ENCODE assay signal across 23 cellular contexts in the genomic region with DNA sequence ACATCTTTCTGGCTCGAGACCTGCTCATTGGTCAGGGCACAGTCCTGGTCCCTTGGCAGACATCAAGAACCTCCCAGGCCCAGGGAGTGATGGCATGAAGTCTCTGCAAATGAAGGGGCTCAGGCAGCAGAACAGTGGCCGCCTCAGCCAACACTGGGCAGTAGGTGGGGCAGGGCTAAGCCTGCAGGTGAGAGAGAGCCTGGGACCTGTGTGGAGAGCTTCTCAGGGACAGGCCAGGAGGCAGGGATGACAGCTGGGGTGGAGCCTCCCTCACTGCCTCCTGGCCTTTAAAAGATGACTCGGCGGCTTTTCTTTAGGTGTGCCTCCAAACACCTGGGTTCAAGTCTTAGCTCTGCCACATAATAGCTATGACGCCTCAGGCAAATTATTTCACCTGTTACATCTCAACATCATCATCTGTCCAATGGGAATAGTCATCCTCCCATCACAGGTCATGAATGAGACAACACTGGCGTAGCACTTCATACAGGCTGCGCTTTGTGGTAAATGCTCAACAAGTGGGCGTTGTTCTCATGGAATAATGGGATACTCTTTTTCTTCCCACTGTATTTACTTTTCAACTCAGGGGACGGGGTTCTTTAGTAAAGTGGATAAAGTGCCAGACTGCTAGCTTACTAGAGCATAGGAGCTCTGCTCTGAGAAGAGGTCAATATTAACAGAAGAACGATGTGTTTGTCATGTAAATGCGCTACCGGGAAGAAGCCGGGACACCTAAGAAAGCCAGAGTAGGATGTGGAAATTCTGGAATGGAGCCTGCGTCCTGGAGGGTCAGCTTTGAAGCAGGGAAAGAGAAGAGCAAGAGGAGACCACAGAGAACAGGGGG.
DNase-seq lines count a peak whose midpoint lies in the region; ATAC-seq, FAIRE-seq and TF ChIP-seq lines count a peak whose summit lies in the region.
"Had no signal": no experiment of that assay in that cellular context is flagged by ENCODE, and none has a peak within 500 bp of the region (broad histone marks: within the 10 kb centered on the region; RNA-seq: fewer than 3 reads in every experiment).

No MANE protein-coding gene starts in this region.

- no peaks in the 10 kb centered on the region; the same call in 1 of the 2 replicates for H3K36me3 ChIP-seq in GM23338 (ENCODE audit: insufficient read depth)
- no peaks in the 10 kb centered on the region for H3K36me3 ChIP-seq in HepG2 (replicated peaks in 1 of 2; ENCODE audit: control insufficient read depth in 1 of 2, insufficient read depth in 2 of 2, low read length in 2 of 2)
- H3K36me3 ChIP-seq: gastrocnemius medialis, lower lobe of right lung, thyroid gland had no signal

- POLR2A ChIA-PET in HepG2 (lab: Yijun Ruan, JAX), result interaction anchor here (1.0 kb wide), 1 partner anchor 99 kb away, joined by 3 read pairs; no protein-coding TSS in a partner anchor

- peak overlapping the region; percentile 30 for H3K4me3 Mint-ChIP-seq in GM23338
- H3K4me3 Mint-ChIP-seq: activated naive CD4-positive, alpha-beta T cell treated with anti-CD3 and anti-CD28 coated beads, Interleukin-2, amount 50 U/mL, for 24 hours; B cell had no signal

- TF ChIP-seq POLR2A in HepG2 (IDR thresholded peaks at IDR 0.05; ENCODE audit: insufficient read depth in 1 of 2, low read depth in 2 of 2, low read length in 2 of 2), result no peak

- H3K4me2 ChIP-seq in GM23338 (peak overlapping the region; percentile 71), HepG2 (ENCODE audit: low read depth, low read length) (peak overlapping the region; percentile 51; the same call in 1 of the 2 replicates)

- H3K27me3 ChIP-seq in GM23338 (ENCODE audit: insufficient read depth) (no peaks in the 10 kb centered on the region), HepG2 (ENCODE audit: control insufficient read depth in 1 of 2, insufficient read depth in 2 of 2, low read length in 2 of 2) (no peaks in the 10 kb centered on the region; a peak in 2 of 5 replicates)
- H3K27me3 ChIP-seq: gastrocnemius medialis, thyroid gland had no signal

- intact Hi-C loops in HepG2 (cut with micrococcal nuclease; ENCODE audit: unreplicated experiment), result no loop called here

- H3K79me2 ChIP-seq in GM23338 (replicated peaks; ENCODE audit: insufficient read depth) (no peaks in the 10 kb centered on the region), HepG2 (ENCODE audit: insufficient read depth, low read length) (no peaks in the 10 kb centered on the region)

- H3K4me1 Mint-ChIP-seq in GM23338, result peaks cover 26% of the 10 kb centered on the region
- H3K4me1 Mint-ChIP-seq: B cell had no signal

- TF ChIP-seq RAD21 in HepG2 (CRISPR knock-in tag; IDR thresholded peaks at IDR 0.05), result no peak

- 3% methylated on average over 10 of the region's 14 CpGs for WGBS in HepG2 (ENCODE audit: low lambda C conversion rate)

- H3K9ac ChIP-seq in HepG2 (ENCODE audit: insufficient read depth, low read depth, low read length), result no peak overlapping the region

- no peaks in the 10 kb centered on the region for H3K27me3 Mint-ChIP-seq in GM23338 (ENCODE audit: insufficient read depth, low read depth, poor library complexity)
- H3K27me3 Mint-ChIP-seq: activated naive CD4-positive, alpha-beta T cell treated with anti-CD3 and anti-CD28 coated beads, Interleukin-2, amount 50 U/mL, for 24 hours had no signal

- H2AFZ ChIP-seq in GM23338 (peak overlapping the region; percentile 80; the same call in 1 of the 2 replicates), HepG2 (ENCODE audit: low read length) (no peak overlapping the region)

- H3K4me3 ChIP-seq in GM23338 (peak overlapping the region; percentile 30), LNCaP clone FGC (ENCODE audit: low read depth, low read length) (no peak overlapping the region), HepG2 (replicated peaks in 1 of 3; ENCODE audit: insufficient read depth in 1 of 3, low read depth in 2 of 3, low read length in 3 of 3) (no peak overlapping the region; a peak in 1 of 6 replicates)
- H3K4me3 ChIP-seq: coronary artery, gastrocnemius medialis, lower lobe of right lung, thyroid gland had no signal

- in situ Hi-C loops in SK-MEL-5 (cut with HindIII; ENCODE audit: low pct_unique_long_range_greater_than_20kb, low sequenced_read_pairs), result no loop called here
- in situ Hi-C loops in HepG2 (cut with HindIII; ENCODE audit: extremely low pct_ligation_motif_present, low pct_unique_long_range_greater_than_20kb), result no loop called here

- DNase-seq in GM23338 (ENCODE audit: low spot score) (peak; percentile 76), LNCaP clone FGC (ENCODE audit: low read depth) (peak; percentile 18), SK-MEL-5 (ENCODE audit: low read depth, low spot score) (peak; percentile 60), HepG2 (ENCODE audit: low spot score) (peak; percentile 77), OCI-M1 (lab: John Stamatoyannopoulos, UW) (no peak)
- DNase-seq: activated T-cell treated with anti-CD3 and anti-CD28 coated beads, Interleukin-2, amount 50 U/mL, for 1 hour; gastrocnemius medialis; Karpas-422; lower lobe of right lung; NCI-H2171 treated with DMSO at 0.1 percent for 48 hours; small intestine; SW 1271; thyroid gland had no signal

- H4K20me1 ChIP-seq in GM23338 (replicated peaks; ENCODE audit: insufficient read depth), result no peaks in the 10 kb centered on the region
- H4K20me1 ChIP-seq in HepG2 (ENCODE audit: insufficient read depth, low read length), result no peaks in the 10 kb centered on the region

- peaks cover 9% of the 10 kb centered on the region for H3K9me3 ChIP-seq in HepG2 (ENCODE audit: low read length)
- H3K9me3 ChIP-seq: gastrocnemius medialis, thyroid gland had no signal

- TF ChIP-seq EP300 in HepG2 (IDR thresholded peaks at IDR 0.05; ENCODE audit: low read depth in 2 of 2, low read length in 2 of 2) (no peak), HepG2 (CRISPR knock-in tag; IDR thresholded peaks at IDR 0.05; ENCODE audit: borderline replicate concordance) (no peak)

- H3K27ac ChIP-seq in GM23338 (ENCODE audit: low read depth) (0 out of 2 replicates have a peak overlapping the region, but pooled peaks have one; percentile 16), HepG2 (ENCODE audit: extremely low read length, insufficient read depth, low read length) (no peak overlapping the region)
- H3K27ac ChIP-seq: coronary artery, gastrocnemius medialis, HL-60, lower lobe of right lung, thyroid gland had no signal

- no TSS peak for BruUV-seq in HepG2 (replicated peaks; lab: Mats Ljungman, UMichigan)

- 0 out of 2 replicates have a peak, but pooled peaks cover 3% of the 10 kb centered on the region for H3K9me2 ChIP-seq in GM23338 (ENCODE audit: insufficient read depth)

- peaks cover 4% of the 10 kb centered on the region; the same call in 1 of the 3 replicates for H3K9me3 Mint-ChIP-seq in GM23338

- CTCF ChIA-PET in HepG2 (lab: Yijun Ruan, JAX; ENCODE audit: low intra/inter-chr PET ratio, low total read pairs), result no interaction called here

- no peaks in the 10 kb centered on the region for H3K36me3 Mint-ChIP-seq in GM23338 (ENCODE audit: low read depth)

- H3K4me1 ChIP-seq in GM23338 (ENCODE audit: insufficient read depth), result peaks cover 25% of the 10 kb centered on the region
- H3K4me1 ChIP-seq in HepG2 (ENCODE audit: insufficient read depth, low read length), result peaks cover 53% of the 10 kb centered on the region
- H3K4me1 ChIP-seq: gastrocnemius medialis, thyroid gland had no signal

- ATAC-seq in GM23338 (peak; percentile 84), HepG2 (peak; percentile 64), GM19467 (IDR thresholded peaks at IDR 0.05; ENCODE audit: unreplicated experiment) (no peak), HG03135 (IDR thresholded peaks at IDR 0.05; ENCODE audit: unreplicated experiment) (no peak)
- ATAC-seq: gastrocnemius medialis; naive thymus-derived CD8-positive, alpha-beta T cell had no signal

- H3F3A ChIP-seq in GM23338 (replicated peaks; ENCODE audit: low read depth), result peaks cover 5% of the 10 kb centered on the region

- no peak for TF ChIP-seq CTCF in GM23338 (conservative IDR thresholded peaks at IDR 0.05; ENCODE audit: low read depth in 2 of 2)
- TF ChIP-seq CTCF in LNCaP clone FGC (IDR thresholded peaks at IDR 0.05; ENCODE audit: control insufficient read depth, extremely low read depth, insufficient read depth), result no peak
- no peak for TF ChIP-seq CTCF in HepG2 (CRISPR knock-in tag; IDR thresholded peaks at IDR 0.05)

- peak; percentile 23 for FAIRE-seq in HepG2 (lab: Jason Lieb, UNC)
- FAIRE-seq: D721Med, endothelial cell of umbilical vein, small intestine had no signal

- H3K27ac Mint-ChIP-seq in GM23338, result peak overlapping the region; percentile 78
- H3K27ac Mint-ChIP-seq: activated naive CD4-positive, alpha-beta T cell treated with anti-CD3 and anti-CD28 coated beads, Interleukin-2, amount 50 U/mL, for 24 hours; B cell; progenitor cell of endocrine pancreas had no signal

TF ChIP-seq in GM23338, 12 proteins besides CTCF, POLR2A, EP300 and RAD21 (continues in another document):
- no peak for TF ChIP-seq EZH2 (IDR thresholded peaks at IDR 0.05; ENCODE audit: low read depth, unreplicated experiment)

TF ChIP-seq in HepG2, 621 proteins besides CTCF, POLR2A, EP300 and RAD21 (continues in another document):
- TF ChIP-seq ZFP90 (CRISPR knock-in tag; IDR thresholded peaks at IDR 0.05; ENCODE audit: borderline replicate concordance) (no peak), POGZ (CRISPR knock-in tag; IDR thresholded peaks at IDR 0.05) (no peak), ASH2L (IDR thresholded peaks at IDR 0.05; ENCODE audit: insufficient read length, low read depth, low read length) (peak; percentile 19), PHF21A (CRISPR knock-in tag; IDR thresholded peaks at IDR 0.05) (no peak), ZNF274 (CRISPR knock-in tag; IDR thresholded peaks at IDR 0.05) (no peak), SATB2 (CRISPR knock-in tag; IDR thresholded peaks at IDR 0.05) (no peak), SETDB1 (CRISPR knock-in tag; IDR thresholded peaks at IDR 0.05; ENCODE audit: borderline replicate concordance) (no peak), ZBTB8A (CRISPR knock-in tag; IDR thresholded peaks at IDR 0.05; ENCODE audit: borderline replicate concordance, low read depth) (no peak), FOXK2 (IDR thresholded peaks at IDR 0.05) (no peak), SAP130 (CRISPR knock-in tag; IDR thresholded peaks at IDR 0.05; ENCODE audit: low read depth) (no peak), ZNF776 (CRISPR knock-in tag; IDR thresholded peaks at IDR 0.05) (no peak), TOE1 (CRISPR knock-in tag; IDR thresholded peaks at IDR 0.05) (no peak), CREB1 (IDR thresholded peaks at IDR 0.05) (no peak; the same call in 1 of the 2 replicates), CREB1 (CRISPR knock-in tag; IDR thresholded peaks at IDR 0.05) (0 out of 2 replicates have a peak, but pooled peaks have one; percentile 28), ZNF224 (CRISPR knock-in tag; IDR thresholded peaks at IDR 0.05) (no peak), ZMAT3 (CRISPR knock-in tag; conservative IDR thresholded peaks at IDR 0.05) (no peak), ZNF839 (CRISPR knock-in tag; IDR thresholded peaks at IDR 0.05; ENCODE audit: borderline replicate concordance) (no peak), HOXA5 (CRISPR knock-in tag; IDR thresholded peaks at IDR 0.05) (no peak)

Comparison
In these comparisons a context has a peak if more than half of its experiments do, and no peak if none do; other contexts are left out.
1. ATAC-seq: peak in GM23338 (single experiment) and HepG2 (single experiment); none in GM19467 (single experiment) and HG03135 (single experiment).